Comparison of ENCODE assay signal across 8 cellular contexts in the genomic region with DNA sequence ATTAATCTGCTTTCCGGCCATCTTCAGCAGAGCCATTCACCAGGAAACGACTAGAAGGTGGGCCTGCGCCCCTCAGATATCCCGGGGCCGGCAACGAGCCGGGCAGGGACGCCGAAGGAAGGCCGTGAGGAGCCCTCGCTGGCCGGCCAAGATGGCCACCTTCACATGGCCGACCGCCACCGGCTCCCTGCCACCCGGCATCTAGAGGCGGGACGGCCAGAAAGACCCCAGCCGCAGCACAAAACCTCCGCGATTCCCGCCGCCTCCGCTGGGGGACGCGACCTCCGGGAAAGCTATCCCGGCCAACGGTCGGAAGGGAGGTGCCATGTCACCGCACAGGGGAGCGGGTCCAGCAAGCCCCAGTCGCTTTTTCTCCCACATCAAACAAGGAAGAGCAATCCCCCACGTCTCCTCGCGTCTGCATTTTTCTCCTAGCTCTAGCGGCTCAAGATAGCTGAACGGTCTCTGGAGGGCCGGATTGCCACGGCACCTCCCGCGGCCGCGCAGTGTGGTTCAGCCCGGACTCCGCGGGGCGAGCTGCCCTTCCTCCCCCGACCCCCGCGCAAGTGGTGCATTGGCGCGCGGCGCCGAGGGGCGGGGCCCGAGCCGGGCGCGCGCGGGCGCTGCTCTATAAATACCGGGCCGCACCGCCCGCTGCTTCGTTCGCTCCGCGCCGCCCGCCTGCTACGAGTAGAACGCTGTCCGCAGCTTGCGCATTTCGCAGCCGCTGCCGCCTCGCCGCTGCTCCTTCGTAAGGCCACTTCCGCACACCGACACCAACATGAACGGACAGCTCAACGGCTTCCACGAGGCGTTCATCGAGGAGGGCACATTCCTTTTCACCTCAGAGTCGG. TPM values are rescaled to one million over a fixed set of nuclear protein-coding genes. Genes with fewer than 3 reads are reported as not detected.
DNase-seq lines count a peak whose midpoint lies in the region; ATAC-seq and TF ChIP-seq lines count a peak whose summit lies in the region.

A gene (plus strand): TSS at position 662 of the 854 bp plus-strand sequence. CDS start 120 bp downstream, at position 782.

- H3K27me3 ChIP-seq in muscle layer of colon (ENCODE audit: control insufficient read depth in 1 of 2, insufficient read depth in 2 of 2, low read length in 2 of 2), result no peaks in the 10 kb centered on the region

- H3K4me1 ChIP-seq in muscle layer of colon (ENCODE audit: insufficient read depth, low read length), result peaks cover 44% of the 10 kb centered on the region

- peak; percentile 64 for TF ChIP-seq CTCF in epithelial cell of proximal tubule (conservative IDR thresholded peaks at IDR 0.05; ENCODE audit: low read depth, low read length)

- H3K9me3 ChIP-seq in muscle layer of colon (ENCODE audit: low read length), result no peaks in the 10 kb centered on the region

- peak within 1 kb of the TSS; percentile 81 for H3K9ac ChIP-seq in muscle layer of colon (ENCODE audit: low read length)

- DNase-seq in DMS153 treated with DMSO at 0.1 percent for 48 hours (lab: John Stamatoyannopoulos, UW; ENCODE audit: unreplicated experiment), result peak; percentile 94
- peak; percentile 51 for DNase-seq in OCI-M2 (lab: John Stamatoyannopoulos, UW; ENCODE audit: unreplicated experiment)
- DNase-seq in activated T-cell treated with anti-CD3 and anti-CD28 coated beads for 48 hours (ENCODE audit: low read depth), result peak; percentile 91
- DNase-seq in epithelial cell of proximal tubule (ENCODE audit: low read depth), result no peak
- peak; percentile 82 for DNase-seq in stimulated activated CD8-positive, alpha-beta memory T cell treated with anti-CD3 and anti-CD28 coated beads, Interleukin-7, amount 100 ng/mL, for 24 hours (ENCODE audit: low read depth)

- H3K4me3 ChIP-seq in epithelial cell of proximal tubule (ENCODE audit: low read depth, low read length) (peak within 1 kb of the TSS; percentile 89), muscle layer of colon (ENCODE audit: low read depth in 1 of 2, low read length in 2 of 2) (peak within 1 kb of the TSS; percentile 76 to 97)

- peaks cover 33% of the 10 kb centered on the region for H3K36me3 ChIP-seq in muscle layer of colon (ENCODE audit: insufficient read depth, low read length)

- peak; percentile 32; the same call in 1 of the 2 replicates for TF ChIP-seq RAD21 in Ishikawa (IDR thresholded peaks at IDR 0.05; ENCODE audit: low read depth)

- peak within 1 kb of the TSS; percentile 96 for H3K27ac ChIP-seq in muscle layer of colon (ENCODE audit: low read depth, low read length)

- peak; percentile 64; the same call in 1 of the 2 replicates for TF ChIP-seq EP300 in Ishikawa (IDR thresholded peaks at IDR 0.05; ENCODE audit: borderline replicate concordance)

- peak; percentile 67 for ATAC-seq in GM21576 (IDR thresholded peaks at IDR 0.05; ENCODE audit: unreplicated experiment)

TF ChIP-seq in Ishikawa, 13 proteins besides CTCF, POLR2A, EP300 and RAD21:
- TF ChIP-seq YY1 (IDR thresholded peaks at IDR 0.05; ENCODE audit: low read depth) (peak; percentile 92), EGR1 (IDR thresholded peaks at IDR 0.05) (no peak; the same call in 1 of the 2 replicates), NFIC (IDR thresholded peaks at IDR 0.05) (no peak; the same call in 1 of the 2 replicates), CEBPB (IDR thresholded peaks at IDR 0.05) (no peak), FOXM1 (IDR thresholded peaks at IDR 0.05; ENCODE audit: borderline replicate concordance, low read depth) (no peak), TAF1 (IDR thresholded peaks at IDR 0.05; ENCODE audit: low read depth) (peak; percentile 75), TEAD4 (IDR thresholded peaks at IDR 0.05) (no peak; the same call in 1 of the 2 replicates), CREB1 (IDR thresholded peaks at IDR 0.05; ENCODE audit: low read depth) (no peak), TCF12 (IDR thresholded peaks at IDR 0.05; ENCODE audit: low read depth) (no peak; the same call in 1 of the 2 replicates), ZBTB7A (IDR thresholded peaks at IDR 0.05; ENCODE audit: low read depth) (peak; percentile 91)
- TF ChIP-seq, protein P1, sequence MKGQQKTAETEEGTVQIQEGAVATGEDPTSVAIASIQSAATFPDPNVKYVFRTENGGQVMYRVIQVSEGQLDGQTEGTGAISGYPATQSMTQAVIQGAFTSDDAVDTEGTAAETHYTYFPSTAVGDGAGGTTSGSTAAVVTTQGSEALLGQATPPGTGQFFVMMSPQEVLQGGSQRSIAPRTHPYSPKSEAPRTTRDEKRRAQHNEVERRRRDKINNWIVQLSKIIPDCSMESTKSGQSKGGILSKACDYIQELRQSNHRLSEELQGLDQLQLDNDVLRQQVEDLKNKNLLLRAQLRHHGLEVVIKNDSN (IDR thresholded peaks at IDR 0.05), result no peak
- TF ChIP-seq, protein P2, sequence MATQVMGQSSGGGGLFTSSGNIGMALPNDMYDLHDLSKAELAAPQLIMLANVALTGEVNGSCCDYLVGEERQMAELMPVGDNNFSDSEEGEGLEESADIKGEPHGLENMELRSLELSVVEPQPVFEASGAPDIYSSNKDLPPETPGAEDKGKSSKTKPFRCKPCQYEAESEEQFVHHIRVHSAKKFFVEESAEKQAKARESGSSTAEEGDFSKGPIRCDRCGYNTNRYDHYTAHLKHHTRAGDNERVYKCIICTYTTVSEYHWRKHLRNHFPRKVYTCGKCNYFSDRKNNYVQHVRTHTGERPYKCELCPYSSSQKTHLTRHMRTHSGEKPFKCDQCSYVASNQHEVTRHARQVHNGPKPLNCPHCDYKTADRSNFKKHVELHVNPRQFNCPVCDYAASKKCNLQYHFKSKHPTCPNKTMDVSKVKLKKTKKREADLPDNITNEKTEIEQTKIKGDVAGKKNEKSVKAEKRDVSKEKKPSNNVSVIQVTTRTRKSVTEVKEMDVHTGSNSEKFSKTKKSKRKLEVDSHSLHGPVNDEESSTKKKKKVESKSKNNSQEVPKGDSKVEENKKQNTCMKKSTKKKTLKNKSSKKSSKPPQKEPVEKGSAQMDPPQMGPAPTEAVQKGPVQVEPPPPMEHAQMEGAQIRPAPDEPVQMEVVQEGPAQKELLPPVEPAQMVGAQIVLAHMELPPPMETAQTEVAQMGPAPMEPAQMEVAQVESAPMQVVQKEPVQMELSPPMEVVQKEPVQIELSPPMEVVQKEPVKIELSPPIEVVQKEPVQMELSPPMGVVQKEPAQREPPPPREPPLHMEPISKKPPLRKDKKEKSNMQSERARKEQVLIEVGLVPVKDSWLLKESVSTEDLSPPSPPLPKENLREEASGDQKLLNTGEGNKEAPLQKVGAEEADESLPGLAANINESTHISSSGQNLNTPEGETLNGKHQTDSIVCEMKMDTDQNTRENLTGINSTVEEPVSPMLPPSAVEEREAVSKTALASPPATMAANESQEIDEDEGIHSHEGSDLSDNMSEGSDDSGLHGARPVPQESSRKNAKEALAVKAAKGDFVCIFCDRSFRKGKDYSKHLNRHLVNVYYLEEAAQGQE (IDR thresholded peaks at IDR 0.05; ENCODE audit: low read depth), result no peak
- TF ChIP-seq, protein P3, sequence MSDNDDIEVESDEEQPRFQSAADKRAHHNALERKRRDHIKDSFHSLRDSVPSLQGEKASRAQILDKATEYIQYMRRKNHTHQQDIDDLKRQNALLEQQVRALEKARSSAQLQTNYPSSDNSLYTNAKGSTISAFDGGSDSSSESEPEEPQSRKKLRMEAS (IDR thresholded peaks at IDR 0.05), result peak; percentile 81

RNA-seq across cellular contexts. Expression of the gene that starts here (rescaled TPM):
- 64.6 and 134 TPM in 2 replicates for total RNA-seq in epithelial cell of proximal tubule
